ENCODE assay signal across 23 cellular contexts in the genomic region with DNA sequence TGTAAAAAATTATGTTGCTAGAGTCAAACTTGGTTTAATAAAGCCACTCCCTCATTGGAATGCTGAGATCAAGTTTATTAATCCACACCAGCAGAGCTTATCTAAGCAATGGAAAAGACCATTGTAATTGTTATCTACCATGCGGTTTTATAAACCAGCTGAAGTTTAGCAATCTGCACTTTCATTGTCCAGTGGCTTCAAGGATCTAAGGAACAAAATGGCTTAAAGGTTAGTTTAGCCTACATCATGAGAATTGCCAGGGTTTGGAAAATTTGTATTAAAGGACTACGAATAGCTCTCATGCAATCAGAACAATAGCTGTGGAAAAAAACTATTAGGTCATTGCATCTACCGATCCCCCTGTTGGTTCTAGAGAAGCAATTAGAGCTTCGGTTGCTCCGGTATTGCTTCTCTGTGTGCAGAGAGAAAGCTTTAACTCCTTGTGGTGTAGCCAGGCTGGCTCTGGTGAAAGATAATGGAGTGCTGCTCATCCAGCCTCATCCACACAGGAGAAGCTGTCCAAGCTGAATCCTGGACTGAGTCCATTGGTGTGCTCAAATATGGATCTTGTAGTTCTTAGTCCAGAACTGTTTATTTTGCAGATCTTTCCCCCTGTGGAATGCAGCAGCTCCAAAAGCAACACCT.
DNase-seq lines count a peak whose midpoint lies in the region; ATAC-seq and TF ChIP-seq lines count a peak whose summit lies in the region.
"Had no signal": no experiment of that assay in that cellular context is flagged by ENCODE, and none has a peak within 500 bp of the region (broad histone marks: within the 10 kb centered on the region; RNA-seq: fewer than 3 reads in every experiment).

No MANE protein-coding gene starts in this region.

- CTCF ChIA-PET in PC-9 (lab: Charles Lee): no interaction called here

- H3K9ac ChIP-seq in neural progenitor cell: no peak overlapping the region
- H3K9ac ChIP-seq: SK-N-SH had no signal

- peak overlapping the region; percentile 22 for H2AFZ ChIP-seq in neural progenitor cell (replicated peaks)
- no peak overlapping the region for H2AFZ ChIP-seq in PC-9

- H4K20me1 ChIP-seq in neural progenitor cell (ENCODE audit: low read depth) (no peaks in the 10 kb centered on the region), PC-9 (ENCODE audit: insufficient read depth) (no peaks in the 10 kb centered on the region)

- H3K27me3 ChIP-seq in neural progenitor cell: no peaks in the 10 kb centered on the region
- no peaks in the 10 kb centered on the region for H3K27me3 ChIP-seq in PC-9 (ENCODE audit: insufficient read depth, low read depth)
- no peaks in the 10 kb centered on the region for H3K27me3 ChIP-seq in aorta (ENCODE audit: control insufficient read depth in 1 of 2, insufficient read depth in 2 of 2, low read length in 1 of 2)
- H3K27me3 ChIP-seq: Peyer's patch, suprapubic skin had no signal

- no peak for ATAC-seq in aorta (ENCODE audit: low FRiP score)
- ATAC-seq: activated T-cell treated with anti-CD3 and anti-CD28 coated beads, Interleukin-2, amount 50 U/mL, for 4 hours; CD8-positive, alpha-beta T cell had no signal

- no peaks in the 10 kb centered on the region for H3K9me3 Mint-ChIP-seq in neural progenitor cell
- H3K9me3 Mint-ChIP-seq: activated CD4-positive, alpha-beta memory T cell treated with anti-CD3 and anti-CD28 coated beads, Interleukin-2, amount 10 ng/mL, durations not matched to agents 7 days and 5 days; activated naive CD4-positive, alpha-beta T cell treated with anti-CD3 and anti-CD28 coated beads for 36 hours; activated T-cell treated with anti-CD3 and anti-CD28 coated beads, Interleukin-2, amount 50 U/mL, for 4 hours had no signal

- H3K27ac ChIP-seq in C4-2B: peak overlapping the region; percentile 51; the same call in 1 of the 2 replicates
- no peak overlapping the region for H3K27ac ChIP-seq in neural progenitor cell
- no peak overlapping the region for H3K27ac ChIP-seq in PC-9
- no peak overlapping the region for H3K27ac ChIP-seq in aorta (ENCODE audit: low read depth in 1 of 2, low read length in 2 of 2)
- H3K27ac ChIP-seq: Peyer's patch, suprapubic skin had no signal

- H3K4me1 Mint-ChIP-seq in neural progenitor cell: peaks cover 3% of the 10 kb centered on the region
- H3K4me1 Mint-ChIP-seq: activated CD4-positive, alpha-beta memory T cell treated with anti-CD3 and anti-CD28 coated beads, Interleukin-2, amount 10 ng/mL, durations not matched to agents 7 days and 5 days; neural crest cell had no signal

- BruUV-seq in PC-9 (replicated peaks; lab: Mats Ljungman, UMichigan): no TSS peak

- no peak overlapping the region for H3K4me2 ChIP-seq in neural progenitor cell
- H3K4me2 ChIP-seq in PC-9: no peak overlapping the region
- H3K4me2 ChIP-seq: SK-N-SH had no signal

- TF ChIP-seq CTCF in C4-2B (conservative IDR thresholded peaks at IDR 0.05) (no peak), neural progenitor cell (IDR thresholded peaks at IDR 0.05) (no peak), PC-9 (conservative IDR thresholded peaks at IDR 0.05) (no peak)

- H3K4me1 ChIP-seq in neural progenitor cell (peaks cover 8% of the 10 kb centered on the region), PC-9 (replicated peaks; ENCODE audit: insufficient read depth) (0 out of 2 replicates have a peak, but pooled peaks cover 3% of the 10 kb centered on the region), aorta (ENCODE audit: control insufficient read depth in 1 of 2, insufficient read depth in 2 of 2, low read length in 2 of 2) (no peaks in the 10 kb centered on the region)
- H3K4me1 ChIP-seq: Peyer's patch, suprapubic skin had no signal

- H3K4me3 ChIP-seq in neural progenitor cell (no peak overlapping the region), PC-9 (no peak overlapping the region), aorta (ENCODE audit: low read length in 2 of 2) (no peak overlapping the region)
- H3K4me3 ChIP-seq: Peyer's patch, suprapubic skin had no signal

- no peaks in the 10 kb centered on the region for H3K27me3 Mint-ChIP-seq in neural progenitor cell (ENCODE audit: insufficient read depth, low read depth)
- H3K27me3 Mint-ChIP-seq: activated CD4-positive, alpha-beta memory T cell treated with anti-CD3 and anti-CD28 coated beads, Interleukin-2, amount 10 ng/mL, durations not matched to agents 7 days and 5 days had no signal

- H3K36me3 ChIP-seq in neural progenitor cell (no peaks in the 10 kb centered on the region), PC-9 (ENCODE audit: low read depth) (no peaks in the 10 kb centered on the region), aorta (ENCODE audit: control insufficient read depth in 1 of 2, insufficient read depth in 2 of 2, low read length in 1 of 2) (peaks cover 0 to 3% of the 10 kb centered on the region in 2 donors)
- H3K36me3 ChIP-seq: Peyer's patch, suprapubic skin had no signal

- no peak overlapping the region for H3K27ac Mint-ChIP-seq in neural progenitor cell
- H3K27ac Mint-ChIP-seq: activated CD4-positive, alpha-beta memory T cell treated with anti-CD3 and anti-CD28 coated beads, Interleukin-2, amount 10 ng/mL, durations not matched to agents 7 days and 5 days; activated naive CD4-positive, alpha-beta T cell treated with anti-CD3 and anti-CD28 coated beads for 36 hours; CD8-positive, alpha-beta T cell had no signal

- no peaks in the 10 kb centered on the region for H3K36me3 Mint-ChIP-seq in neural progenitor cell

- H3K79me2 ChIP-seq in neural progenitor cell (ENCODE audit: low read depth) (no peaks in the 10 kb centered on the region), PC-9 (ENCODE audit: low read depth) (no peaks in the 10 kb centered on the region)

- no peak overlapping the region for H3K4me3 Mint-ChIP-seq in neural progenitor cell
- H3K4me3 Mint-ChIP-seq: activated CD4-positive, alpha-beta memory T cell treated with anti-CD3 and anti-CD28 coated beads, Interleukin-2, amount 10 ng/mL, durations not matched to agents 7 days and 5 days; activated naive CD4-positive, alpha-beta T cell treated with anti-CD3 and anti-CD28 coated beads for 36 hours; activated T-cell treated with anti-CD3 and anti-CD28 coated beads, Interleukin-2, amount 50 U/mL, for 4 hours; CD8-positive, alpha-beta T cell; neural crest cell had no signal

- H3K9me2 ChIP-seq in PC-9 (ENCODE audit: insufficient read depth): no peaks in the 10 kb centered on the region
- H3K9me2 ChIP-seq: SK-N-SH had no signal

- POLR2A ChIA-PET in PC-9 (lab: Charles Lee; ENCODE audit: unreplicated experiment): no interaction called here

- H3F3A ChIP-seq in neural progenitor cell (ENCODE audit: low read depth): no peaks in the 10 kb centered on the region
- no peaks in the 10 kb centered on the region; the same call in 1 of the 2 replicates for H3F3A ChIP-seq in PC-9 (ENCODE audit: insufficient read depth, low read depth)

- H3K9me3 ChIP-seq in neural progenitor cell (ENCODE audit: low read depth) (no peaks in the 10 kb centered on the region), PC-9 (ENCODE audit: insufficient read depth, low read depth) (no peaks in the 10 kb centered on the region), aorta (ENCODE audit: control insufficient read depth, low read length) (no peaks in the 10 kb centered on the region)
- H3K9me3 ChIP-seq: Peyer's patch, SK-N-SH, suprapubic skin had no signal

- 30 to 31% methylated on average over 5 of the region's 5 CpGs for WGBS in aorta, 2 donors

- intact Hi-C loops in PC-9 (cut with micrococcal nuclease; ENCODE audit: unreplicated experiment) (no loop called here), aorta (cut with DNase I) (no loop called here)

- DNase-seq in NCI-H1436 treated with DMSO at 0.1 percent for 48 hours (lab: John Stamatoyannopoulos, UW): peak; percentile 17
- DNase-seq in cerebellum (ENCODE audit: low spot score): peak; percentile 57
- DNase-seq in neural progenitor cell (ENCODE audit: low spot score): peak; percentile 36
- DNase-seq in PC-9: no peak
- DNase-seq in RKO (ENCODE audit: low spot score): no peak
- DNase-seq in aorta: no peak
- DNase-seq in NCI-H187 treated with DMSO at 0.1 percent for 48 hours (lab: John Stamatoyannopoulos, UW): no peak
- DNase-seq: activated CD4-positive, alpha-beta memory T cell treated with anti-CD3 and anti-CD28 coated beads, Interleukin-2, amount 10 ng/mL, durations not matched to agents 7 days and 5 days; activated CD4-positive, CD25-positive, alpha-beta regulatory T cell; activated naive CD4-positive, alpha-beta T cell treated with anti-CD3 and anti-CD28 coated beads for 36 hours; activated T-cell treated with anti-CD3 and anti-CD28 coated beads, Interleukin-2, amount 50 U/mL, for 4 hours; CD8-positive, alpha-beta T cell; foreskin melanocyte; KG1; kidney glomerular epithelial cell; midbrain; NCI-H2171; Peyer's patch; SK-N-SH; T1000 had no signal

Comparison
In these comparisons a context has a peak if more than half of its experiments do, and no peak if none do; other contexts are left out.
1. DNase-seq: peak in NCI-H1436 treated with DMSO at 0.1 percent for 48 hours (single experiment), cerebellum (single experiment) and neural progenitor cell (single experiment); none in PC-9 (0 of 2), RKO (single experiment), aorta (0 of 2) and NCI-H187 treated with DMSO at 0.1 percent for 48 hours (single experiment).